In the genomic region with DNA sequence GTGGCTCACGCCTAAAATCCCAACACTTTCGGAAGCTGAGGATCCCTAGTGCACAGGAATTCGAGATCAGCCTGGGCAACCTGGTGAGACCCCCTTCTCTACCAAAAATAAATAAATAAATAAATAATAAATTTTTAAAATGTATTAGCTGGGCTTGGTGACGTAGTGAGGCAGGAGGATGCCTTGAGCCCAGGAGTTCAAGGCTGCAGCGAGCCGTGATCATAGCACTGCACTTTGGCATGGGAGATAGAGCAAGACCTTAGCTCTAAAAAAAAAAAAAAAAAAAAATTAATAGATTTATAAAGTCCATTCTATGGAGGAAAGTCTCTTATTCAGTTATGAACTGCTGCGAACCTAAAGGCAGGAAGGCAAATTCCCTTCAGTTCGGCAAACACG, we compare ENCODE assay signal across 1 cellular context.
TF ChIP-seq lines count a peak whose summit lies in the region.

No MANE protein-coding gene starts in this region.

TF ChIP-seq in GM23338, 12 proteins besides CTCF, POLR2A, EP300 and RAD21 (continued from another document):
- TF ChIP-seq, protein P1, sequence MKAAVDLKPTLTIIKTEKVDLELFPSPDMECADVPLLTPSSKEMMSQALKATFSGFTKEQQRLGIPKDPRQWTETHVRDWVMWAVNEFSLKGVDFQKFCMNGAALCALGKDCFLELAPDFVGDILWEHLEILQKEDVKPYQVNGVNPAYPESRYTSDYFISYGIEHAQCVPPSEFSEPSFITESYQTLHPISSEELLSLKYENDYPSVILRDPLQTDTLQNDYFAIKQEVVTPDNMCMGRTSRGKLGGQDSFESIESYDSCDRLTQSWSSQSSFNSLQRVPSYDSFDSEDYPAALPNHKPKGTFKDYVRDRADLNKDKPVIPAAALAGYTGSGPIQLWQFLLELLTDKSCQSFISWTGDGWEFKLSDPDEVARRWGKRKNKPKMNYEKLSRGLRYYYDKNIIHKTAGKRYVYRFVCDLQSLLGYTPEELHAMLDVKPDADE (IDR thresholded peaks at IDR 0.05), result no peak
- TF ChIP-seq, protein P2, sequence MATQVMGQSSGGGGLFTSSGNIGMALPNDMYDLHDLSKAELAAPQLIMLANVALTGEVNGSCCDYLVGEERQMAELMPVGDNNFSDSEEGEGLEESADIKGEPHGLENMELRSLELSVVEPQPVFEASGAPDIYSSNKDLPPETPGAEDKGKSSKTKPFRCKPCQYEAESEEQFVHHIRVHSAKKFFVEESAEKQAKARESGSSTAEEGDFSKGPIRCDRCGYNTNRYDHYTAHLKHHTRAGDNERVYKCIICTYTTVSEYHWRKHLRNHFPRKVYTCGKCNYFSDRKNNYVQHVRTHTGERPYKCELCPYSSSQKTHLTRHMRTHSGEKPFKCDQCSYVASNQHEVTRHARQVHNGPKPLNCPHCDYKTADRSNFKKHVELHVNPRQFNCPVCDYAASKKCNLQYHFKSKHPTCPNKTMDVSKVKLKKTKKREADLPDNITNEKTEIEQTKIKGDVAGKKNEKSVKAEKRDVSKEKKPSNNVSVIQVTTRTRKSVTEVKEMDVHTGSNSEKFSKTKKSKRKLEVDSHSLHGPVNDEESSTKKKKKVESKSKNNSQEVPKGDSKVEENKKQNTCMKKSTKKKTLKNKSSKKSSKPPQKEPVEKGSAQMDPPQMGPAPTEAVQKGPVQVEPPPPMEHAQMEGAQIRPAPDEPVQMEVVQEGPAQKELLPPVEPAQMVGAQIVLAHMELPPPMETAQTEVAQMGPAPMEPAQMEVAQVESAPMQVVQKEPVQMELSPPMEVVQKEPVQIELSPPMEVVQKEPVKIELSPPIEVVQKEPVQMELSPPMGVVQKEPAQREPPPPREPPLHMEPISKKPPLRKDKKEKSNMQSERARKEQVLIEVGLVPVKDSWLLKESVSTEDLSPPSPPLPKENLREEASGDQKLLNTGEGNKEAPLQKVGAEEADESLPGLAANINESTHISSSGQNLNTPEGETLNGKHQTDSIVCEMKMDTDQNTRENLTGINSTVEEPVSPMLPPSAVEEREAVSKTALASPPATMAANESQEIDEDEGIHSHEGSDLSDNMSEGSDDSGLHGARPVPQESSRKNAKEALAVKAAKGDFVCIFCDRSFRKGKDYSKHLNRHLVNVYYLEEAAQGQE (IDR thresholded peaks at IDR 0.05; ENCODE audit: unreplicated experiment), result no peak
TF ChIP-seq in GM23338: peak in this region for 0.
